9 cellular contexts compared by ENCODE assay signal in genomic region chr10:112435013-112435619, GRCh38.
DNase-seq lines count a peak whose midpoint lies in the region; ATAC-seq and TF ChIP-seq lines count a peak whose summit lies in the region.
"Had no signal": no experiment of that assay in that cellular context is flagged by ENCODE, and none has a peak within 500 bp of the region (broad histone marks: within the 10 kb centered on the region; RNA-seq: fewer than 3 reads in every experiment).

No MANE protein-coding gene starts in this region.

- H3K9me3 ChIP-seq in Loucy (ENCODE audit: insufficient read depth, low read depth, low read length), result no peaks in the 10 kb centered on the region

- H3K27me3 Mint-ChIP-seq in nephron progenitor cell (ENCODE audit: low read depth, poor library complexity), result no peaks in the 10 kb centered on the region
- H3K27me3 Mint-ChIP-seq in activated naive CD8-positive, alpha-beta T cell treated with anti-CD3 and anti-CD28 coated beads, Interleukin-2, amount 50 U/mL, for 24 hours, result no peaks in the 10 kb centered on the region

- H3K4me3 ChIP-seq in Loucy (ENCODE audit: low read length, poor library complexity, severe bottlenecking) (no peak overlapping the region), choroid plexus epithelial cell (ENCODE audit: low read depth, low read length) (no peak overlapping the region)

- peak; percentile 70 for TF ChIP-seq CTCF in Loucy (conservative IDR thresholded peaks at IDR 0.05; ENCODE audit: low read length)
- peak; percentile 49 for TF ChIP-seq CTCF in choroid plexus epithelial cell (conservative IDR thresholded peaks at IDR 0.05; ENCODE audit: low read depth, low read length)
- peak; percentile 40 for TF ChIP-seq CTCF in nephron progenitor cell (IDR thresholded peaks at IDR 0.05)

- peaks cover 35% of the 10 kb centered on the region; the same call in 1 of the 2 replicates for H3K36me3 ChIP-seq in Loucy (ENCODE audit: insufficient read depth, low read length)

- H3K4me3 Mint-ChIP-seq in nephron progenitor cell, result no peak overlapping the region
- H3K4me3 Mint-ChIP-seq in activated naive CD8-positive, alpha-beta T cell treated with anti-CD3 and anti-CD28 coated beads, Interleukin-2, amount 50 U/mL, for 24 hours, result no peak overlapping the region
- H3K4me3 Mint-ChIP-seq: activated naive CD4-positive, alpha-beta T cell treated with anti-CD3 and anti-CD28 coated beads for 36 hours had no signal

- H3K4me1 Mint-ChIP-seq in nephron progenitor cell, result no peaks in the 10 kb centered on the region
- no peaks in the 10 kb centered on the region for H3K4me1 Mint-ChIP-seq in activated naive CD8-positive, alpha-beta T cell treated with anti-CD3 and anti-CD28 coated beads, Interleukin-2, amount 50 U/mL, for 24 hours

- no peaks in the 10 kb centered on the region for H3K9me2 ChIP-seq in Loucy (replicated peaks; ENCODE audit: low read depth, low read length)

- H2AFZ ChIP-seq in Loucy (ENCODE audit: low read length), result no peak overlapping the region

- H3K9me3 Mint-ChIP-seq in nephron progenitor cell, result no peaks in the 10 kb centered on the region
- H3K9me3 Mint-ChIP-seq in activated naive CD8-positive, alpha-beta T cell treated with anti-CD3 and anti-CD28 coated beads, Interleukin-2, amount 50 U/mL, for 24 hours, result no peaks in the 10 kb centered on the region
- H3K9me3 Mint-ChIP-seq: activated naive CD4-positive, alpha-beta T cell treated with anti-CD3 and anti-CD28 coated beads for 36 hours had no signal

- no peaks in the 10 kb centered on the region for H3K4me1 ChIP-seq in Loucy (ENCODE audit: insufficient read depth, low read length, poor library complexity, severe bottlenecking)

- no peak overlapping the region for H3K9ac ChIP-seq in Loucy (ENCODE audit: low read depth, low read length, poor library complexity, severe bottlenecking)

- no peaks in the 10 kb centered on the region for H4K20me1 ChIP-seq in Loucy (ENCODE audit: insufficient read depth, low read length, poor library complexity, severe bottlenecking)

- no peak overlapping the region for H3K27ac Mint-ChIP-seq in nephron progenitor cell
- no peak overlapping the region for H3K27ac Mint-ChIP-seq in activated naive CD8-positive, alpha-beta T cell treated with anti-CD3 and anti-CD28 coated beads, Interleukin-2, amount 50 U/mL, for 24 hours
- H3K27ac Mint-ChIP-seq: activated naive CD4-positive, alpha-beta T cell treated with anti-CD3 and anti-CD28 coated beads for 36 hours had no signal

- no peaks in the 10 kb centered on the region for H3F3A ChIP-seq in Loucy (ENCODE audit: low read depth)

- no peaks in the 10 kb centered on the region for H3K79me2 ChIP-seq in Loucy (ENCODE audit: insufficient read depth, low read length)

- peaks cover 14% of the 10 kb centered on the region for H3K36me3 Mint-ChIP-seq in nephron progenitor cell (ENCODE audit: low read depth)
- H3K36me3 Mint-ChIP-seq in activated naive CD8-positive, alpha-beta T cell treated with anti-CD3 and anti-CD28 coated beads, Interleukin-2, amount 50 U/mL, for 24 hours (ENCODE audit: low read depth), result peaks cover 30% of the 10 kb centered on the region

- no peak overlapping the region for H3K4me2 ChIP-seq in Loucy (ENCODE audit: low read depth, low read length, poor library complexity, severe bottlenecking)

- peak; percentile 22 for DNase-seq in DMS114 treated with DMSO at 0.1 percent for 48 hours (lab: John Stamatoyannopoulos, UW; ENCODE audit: unreplicated experiment)
- DNase-seq in choroid plexus epithelial cell (ENCODE audit: low read depth), result peak; percentile 73
- DNase-seq in nephron progenitor cell, result no peak
- no peak for DNase-seq in activated naive CD8-positive, alpha-beta T cell treated with anti-CD3 and anti-CD28 coated beads, Interleukin-2, amount 50 U/mL, for 24 hours
- DNase-seq in 8988T, result no peak
- DNase-seq in effector CD8-positive, alpha-beta T cell (lab: John Stamatoyannopoulos, UW), result no peak
- no peak for DNase-seq in amniotic stem cell (lab: John Stamatoyannopoulos, UW)
- DNase-seq: activated naive CD4-positive, alpha-beta T cell treated with anti-CD3 and anti-CD28 coated beads for 36 hours had no signal

- ATAC-seq in activated naive CD8-positive, alpha-beta T cell treated with anti-CD3 and anti-CD28 coated beads, Interleukin-2, amount 50 U/mL, for 24 hours, result no peak

- no peaks in the 10 kb centered on the region for H3K27me3 ChIP-seq in Loucy (ENCODE audit: insufficient read depth, low read length, poor library complexity, severe bottlenecking)

Comparison
In these comparisons a context has a peak if more than half of its experiments do, and no peak if none do; other contexts are left out.
1. DNase-seq: peak in DMS114 treated with DMSO at 0.1 percent for 48 hours (single experiment) and choroid plexus epithelial cell (single experiment); none in nephron progenitor cell (single experiment), activated naive CD8-positive, alpha-beta T cell treated with anti-CD3 and anti-CD28 coated beads, Interleukin-2, amount 50 U/mL, for 24 hours (single experiment), 8988T (single experiment), effector CD8-positive, alpha-beta T cell (single experiment) and amniotic stem cell (single experiment).
2. Peak in every context shown above with its lines, with median percentiles within 50 percentile points of each other: CTCF ChIP-seq.